In genomic region chr2:63323662-63324061, GRCh38 we compare ENCODE assay signal across 6 cellular contexts.
DNase-seq lines count a peak whose midpoint lies in the region; TF ChIP-seq lines count a peak whose summit lies in the region.
"Not testable (repeated sequence)": the region's sequence is repeated elsewhere in the genome, so short reads cannot be mapped to it uniquely, and the experiment has no call there.

No MANE protein-coding gene starts in this region.

- H3K27me3 Mint-ChIP-seq in H9 (ENCODE audit: low read depth) = peaks cover 62% of the 10 kb centered on the region
- H3K27me3 Mint-ChIP-seq in endodermal cell (ENCODE audit: insufficient read depth) = peaks cover 47% of the 10 kb centered on the region

- not testable (repeated sequence) for H3K27ac ChIP-seq in H9 (ENCODE audit: insufficient read length, low read depth, low read length); endodermal cell (ENCODE audit: low read depth, low read length); iPS DF 6.9 (ENCODE audit: low read length)

- H3K79me1 ChIP-seq in H9 (ENCODE audit: insufficient read depth, low read depth, low read length, poor library complexity, severe bottlenecking) = not testable (repeated sequence)

- not testable (repeated sequence) for H2BK20ac ChIP-seq in H9 (ENCODE audit: low read depth, low read length, poor library complexity, severe bottlenecking)

- not testable (repeated sequence) for H3K27me3 ChIP-seq in H9 (ENCODE audit: insufficient read depth, low read length); NT2/D1 (ENCODE audit: insufficient read depth, insufficient read length); endodermal cell (ENCODE audit: control insufficient read depth, insufficient read depth, low read length, poor library complexity, severe bottlenecking); iPS DF 6.9 (ENCODE audit: control insufficient read depth, insufficient read depth, low read length)

- H3K4me3 ChIP-seq in NT2/D1 (ENCODE audit: insufficient read length, low read depth); endodermal cell (ENCODE audit: low read length); iPS DF 6.9 (ENCODE audit: low read length): not testable (repeated sequence)

- H3K56ac ChIP-seq in H9 (ENCODE audit: insufficient read length, low read depth, low read length) = not testable (repeated sequence)

- H3K23ac ChIP-seq in H9 (ENCODE audit: insufficient read length, low read depth, low read length) = not testable (repeated sequence)

- not testable (repeated sequence) for H3K14ac ChIP-seq in H9 (ENCODE audit: insufficient read depth, low read length)

- peaks cover 25 to 37% (median 36%) of the 10 kb centered on the region in 3 experiments for H3K36me3 Mint-ChIP-seq in H9 (ENCODE audit: insufficient read depth in 1 of 3, low read depth in 3 of 3)
- peaks cover 28% of the 10 kb centered on the region for H3K36me3 Mint-ChIP-seq in endodermal cell (ENCODE audit: low read depth)

- DNase-seq in ELF-1 (ENCODE audit: low read depth, low spot score) (peak; percentile 64), H9 (peak; percentile 84), NT2/D1 (ENCODE audit: low read depth, low spot score) (peak; percentile 52), endodermal cell (peak; percentile 78), iPS DF 6.9 (ENCODE audit: low read depth, low spot score) (peak; percentile 55), iPS-NIHi7 (ENCODE audit: extremely low spot score) (peak; percentile 23)

- H4K91ac ChIP-seq in H9 (ENCODE audit: insufficient read length, low read depth, low read length) = not testable (repeated sequence)

- not testable (repeated sequence) for H2BK12ac ChIP-seq in H9 (ENCODE audit: insufficient read length, low read depth, low read length)

- peak; percentile 52 for TF ChIP-seq CTCF in H9 (conservative IDR thresholded peaks at IDR 0.05)
- peak; percentile 45 for TF ChIP-seq CTCF in endodermal cell (conservative IDR thresholded peaks at IDR 0.05)

- H2AK5ac ChIP-seq in H9 (ENCODE audit: insufficient read length, low read length) = not testable (repeated sequence)

- H2BK15ac ChIP-seq in H9 (ENCODE audit: low read depth, low read length) = not testable (repeated sequence)

- H3K23me2 ChIP-seq in H9 (ENCODE audit: insufficient read length, low read depth, low read length, poor library complexity, severe bottlenecking) = not testable (repeated sequence)

- not testable (repeated sequence) for H2BK120ac ChIP-seq in H9 (ENCODE audit: low read depth, low read length, poor library complexity, severe bottlenecking)

- not testable (repeated sequence) for H3K4ac ChIP-seq in H9 (ENCODE audit: low read depth, low read length)

- H3K4me2 ChIP-seq in H9 (ENCODE audit: insufficient read depth, insufficient read length, low read length) = peak overlapping the region; percentile 25

- H3T11ph ChIP-seq in H9 (ENCODE audit: low read length) = not testable (repeated sequence)

- H3K27ac Mint-ChIP-seq in H9 = peak overlapping the region in 1 of 3 experiments; percentile 94; a peak in 2 of 7 replicates
- not testable (repeated sequence) for H3K27ac Mint-ChIP-seq in endodermal cell

- H3K18ac ChIP-seq in H9 (ENCODE audit: insufficient read length, low read depth, low read length) = not testable (repeated sequence)

- H2BK5ac ChIP-seq in H9 (ENCODE audit: insufficient read length, low read length) = not testable (repeated sequence)

- WGBS in H9 (ENCODE audit: extremely low coverage, insufficient read length, low lambda C conversion rate) = no CpG with 5 or more reads among the region's 11 CpGs
- 58 to 83% methylated on average over 4 to 11 of the region's 11 CpGs for WGBS in endodermal cell (ENCODE audit: insufficient coverage in 1 of 2, insufficient read length in 1 of 2), 2 experiments
- no CpG with 5 or more reads among the region's 11 CpGs for WGBS in iPS DF 6.9 (ENCODE audit: insufficient coverage, insufficient read length)

- not testable (repeated sequence) for H4K8ac ChIP-seq in H9 (replicated peaks; ENCODE audit: insufficient read length, low read depth, low read length)

- H3K79me2 ChIP-seq in H9 (ENCODE audit: insufficient read depth, low read length) = not testable (repeated sequence)

- H3K4me1 Mint-ChIP-seq in H9 (peaks cover 51 to 55% of the 10 kb centered on the region in 2 experiments), endodermal cell (peaks cover 41% of the 10 kb centered on the region)

- not testable (repeated sequence) for H2AFZ ChIP-seq in H9 (ENCODE audit: low read length)

- H3K36me3 ChIP-seq in NT2/D1 (ENCODE audit: insufficient read depth, insufficient read length, low read length); endodermal cell (ENCODE audit: control insufficient read depth, insufficient read depth, low read length); iPS DF 6.9 (ENCODE audit: control insufficient read depth, insufficient read depth, low read length): not testable (repeated sequence)

- H4K5ac ChIP-seq in H9 (ENCODE audit: insufficient read length, low read depth, low read length) = not testable (repeated sequence)

- H3K9me3 Mint-ChIP-seq in H9 = peaks cover 6 to 20% of the 10 kb centered on the region in 2 experiments
- H3K9me3 Mint-ChIP-seq in endodermal cell = peaks cover 48% of the 10 kb centered on the region

- H3K9me3 ChIP-seq in H9 (ENCODE audit: control insufficient read depth, low read depth, low read length); NT2/D1 (ENCODE audit: insufficient read depth, low read length); iPS DF 6.9 (ENCODE audit: control insufficient read depth, insufficient read depth, low read length): not testable (repeated sequence)
- peaks cover 17% of the 10 kb centered on the region for H3K9me3 ChIP-seq in endodermal cell (ENCODE audit: control insufficient read depth, low read length)

- H3K4me1 ChIP-seq in H9 (ENCODE audit: insufficient read depth, low read length); NT2/D1 (ENCODE audit: insufficient read depth, insufficient read length); endodermal cell (ENCODE audit: control insufficient read depth, insufficient read depth, low read length); iPS DF 6.9 (ENCODE audit: control insufficient read depth, insufficient read depth, low read length): not testable (repeated sequence)

- not testable (repeated sequence) for H4K20me1 ChIP-seq in H9 (ENCODE audit: control insufficient read depth, insufficient read depth, insufficient read length)

- peak overlapping the region in 1 of 2 experiments; percentile 4; a peak in 2 of 5 replicates for H3K4me3 Mint-ChIP-seq in H9
- not testable (repeated sequence) for H3K4me3 Mint-ChIP-seq in endodermal cell

- H3K9ac ChIP-seq in H9 (ENCODE audit: extremely low read depth, insufficient read length, low read length); NT2/D1 (ENCODE audit: insufficient read length, low read depth); endodermal cell (ENCODE audit: extremely low read depth, low read length, poor library complexity, severe bottlenecking): not testable (repeated sequence)

Comparison
In these comparisons a context has a peak if more than half of its experiments do, and no peak if none do; other contexts are left out.
1. DNase-seq: peak in every context shown above with its lines; median percentile 84 in H9; 78 in endodermal cell; 64 in ELF-1; 55 in iPS DF 6.9; 52 in NT2/D1; 23 in iPS-NIHi7.